In genomic region chr10:97063983-97064837, GRCh38 we compare ENCODE assay signal across 23 cellular contexts.
"Had no signal": no experiment of that assay in that cellular context is flagged by ENCODE, and none has a peak within 500 bp of the region (broad histone marks: within the 10 kb centered on the region; RNA-seq: fewer than 3 reads in every experiment).

No MANE protein-coding gene starts in this region.

- H3K4me2 ChIP-seq: KMS-11 had no signal

- DNase-seq: activated CD4-positive, alpha-beta memory T cell treated with anti-CD3 and anti-CD28 coated beads for 36 hours; activated CD4-positive, alpha-beta T cell treated with anti-CD3 and anti-CD28 coated beads, Interleukin-2, amount 10 ng/mL, durations not matched to agents 7 days and 5 days; activated CD4-positive, CD25-positive, alpha-beta regulatory T cell; activated CD8-positive, alpha-beta memory T cell treated with anti-CD3 and anti-CD28 coated beads for 24 hours; activated gamma-delta T cell; activated naive CD4-positive, alpha-beta T cell treated with anti-CD3 and anti-CD28 coated beads, Interleukin-2, amount 10 ng/mL, durations not matched to agents 7 days and 5 days; activated naive CD8-positive, alpha-beta T cell treated with anti-CD3 and anti-CD28 coated beads for 36 hours; activated T-cell treated with anti-CD3 and anti-CD28 coated beads, Interleukin-2, amount 50 U/mL, for 4 hours; anterior cingulate cortex; cerebellar nuclear complex; MV-4-11; NCI-H1417 treated with DMSO at 0.1 percent for 48 hours; NCI-H1694 treated with DMSO at 0.1 percent for 48 hours; NCI-H2029 treated with DMSO at 0.1 percent for 48 hours; NCI-H446; NCI-H524; NCI-H748 treated with DMSO at 0.1 percent for 48 hours; T-cell; T-helper 2 cell; T1000 had no signal

- ATAC-seq: activated T-cell treated with anti-CD3 and anti-CD28 coated beads, Interleukin-2, amount 50 U/mL, for 4 hours; T-cell had no signal

- H3K4me3 ChIP-seq: SK-N-MC had no signal

- H3K27ac ChIP-seq: KMS-11, SK-N-MC, VCaP had no signal

- H3K9ac ChIP-seq: KMS-11 had no signal
